10 cellular contexts compared by ENCODE assay signal in genomic region chr14:91374287-91374880, GRCh38. TPM values are rescaled to one million over a fixed set of nuclear protein-coding genes. Genes with fewer than 3 reads are reported as not detected.
DNase-seq lines count a peak whose midpoint lies in the region; ATAC-seq lines count a peak whose summit lies in the region.
"Had no signal": no experiment of that assay in that cellular context is flagged by ENCODE, and none has a peak within 500 bp of the region (broad histone marks: within the 10 kb centered on the region; RNA-seq: fewer than 3 reads in every experiment).

No MANE protein-coding gene starts in this region.

- H3K36me3 Mint-ChIP-seq in activated T-cell treated with anti-CD3 and anti-CD28 coated beads, Interleukin-2, amount 50 U/mL, for 72 hours (ENCODE audit: insufficient read depth in 2 of 2) = peaks cover 0 to 4% of the 10 kb centered on the region in 2 donors
- H3K36me3 Mint-ChIP-seq in central memory CD8-positive, alpha-beta T cell (ENCODE audit: insufficient read depth) = peaks cover 38% of the 10 kb centered on the region

- peak overlapping the region; percentile 64 for H3K27ac Mint-ChIP-seq in activated T-cell treated with anti-CD3 and anti-CD28 coated beads, Interleukin-2, amount 50 U/mL, for 72 hours
- H3K27ac Mint-ChIP-seq in central memory CD8-positive, alpha-beta T cell (ENCODE audit: low read depth) = peak overlapping the region; percentile 92
- peak overlapping the region; percentile 43 to 84 for H3K27ac Mint-ChIP-seq in stimulated activated naive CD8-positive, alpha-beta T cell treated with anti-CD3 and anti-CD28 coated beads, Interleukin-15, amount 100 ng/mL, for 72 hours

- peak overlapping the region; percentile 41 to 87 for H3K4me3 Mint-ChIP-seq in activated T-cell treated with anti-CD3 and anti-CD28 coated beads, Interleukin-2, amount 50 U/mL, for 72 hours
- peak overlapping the region; percentile 75 for H3K4me3 Mint-ChIP-seq in central memory CD8-positive, alpha-beta T cell
- peak overlapping the region; percentile 78 to 88 for H3K4me3 Mint-ChIP-seq in stimulated activated naive CD8-positive, alpha-beta T cell treated with anti-CD3 and anti-CD28 coated beads, Interleukin-15, amount 100 ng/mL, for 72 hours

- peak in 1 of 2 donors; percentile 12 for ATAC-seq in activated T-cell treated with anti-CD3 and anti-CD28 coated beads, Interleukin-2, amount 50 U/mL, for 72 hours (replicated peaks in 1 of 2)
- no peak for ATAC-seq in central memory CD8-positive, alpha-beta T cell (replicated peaks; ENCODE audit: extremely low read depth, poor library complexity, severe bottlenecking)
- peak; percentile 1 for ATAC-seq in stimulated activated naive CD8-positive, alpha-beta T cell treated with anti-CD3 and anti-CD28 coated beads, Interleukin-15, amount 100 ng/mL, for 72 hours
- no peak for ATAC-seq in GM19467 (IDR thresholded peaks at IDR 0.05; ENCODE audit: unreplicated experiment)

- H3K9me3 Mint-ChIP-seq in activated T-cell treated with anti-CD3 and anti-CD28 coated beads, Interleukin-2, amount 50 U/mL, for 72 hours = no peaks in the 10 kb centered on the region
- no peaks in the 10 kb centered on the region for H3K9me3 Mint-ChIP-seq in central memory CD8-positive, alpha-beta T cell
- no peaks in the 10 kb centered on the region for H3K9me3 Mint-ChIP-seq in stimulated activated naive CD8-positive, alpha-beta T cell treated with anti-CD3 and anti-CD28 coated beads, Interleukin-15, amount 100 ng/mL, for 72 hours

- DNase-seq in activated T-cell treated with anti-CD3 and anti-CD28 coated beads, Interleukin-2, amount 50 U/mL, for 72 hours = no peak
- DNase-seq in activated T-cell treated with anti-CD3 and anti-CD28 coated beads for 4 hours (no peak), NCI-H345 (lab: John Stamatoyannopoulos, UW) (peak; percentile 25), NCI-H1436 (lab: John Stamatoyannopoulos, UW) (no peak)
- DNase-seq in central memory CD8-positive, alpha-beta T cell (ENCODE audit: low spot score in 2 of 2) = no peak
- DNase-seq in stimulated activated naive CD8-positive, alpha-beta T cell treated with anti-CD3 and anti-CD28 coated beads, Interleukin-15, amount 100 ng/mL, for 72 hours = no peak
- DNase-seq in stimulated activated CD4-positive, alpha-beta T cell treated with anti-CD3 and anti-CD28 coated beads, Interleukin-4, amount 100 ng/mL, for 1 hour = no peak
- DNase-seq: foreskin melanocyte, midbrain had no signal

- no peaks in the 10 kb centered on the region for H3K27me3 Mint-ChIP-seq in activated T-cell treated with anti-CD3 and anti-CD28 coated beads, Interleukin-2, amount 50 U/mL, for 72 hours (ENCODE audit: low read depth)
- no peaks in the 10 kb centered on the region for H3K27me3 Mint-ChIP-seq in central memory CD8-positive, alpha-beta T cell
- no peaks in the 10 kb centered on the region for H3K27me3 Mint-ChIP-seq in stimulated activated naive CD8-positive, alpha-beta T cell treated with anti-CD3 and anti-CD28 coated beads, Interleukin-15, amount 100 ng/mL, for 72 hours

- peaks cover 100% of the 10 kb centered on the region for H3K4me1 Mint-ChIP-seq in activated T-cell treated with anti-CD3 and anti-CD28 coated beads, Interleukin-2, amount 50 U/mL, for 72 hours (ENCODE audit: low read depth)
- peaks cover 97% of the 10 kb centered on the region for H3K4me1 Mint-ChIP-seq in central memory CD8-positive, alpha-beta T cell
- peaks cover 100% of the 10 kb centered on the region for H3K4me1 Mint-ChIP-seq in stimulated activated naive CD8-positive, alpha-beta T cell treated with anti-CD3 and anti-CD28 coated beads, Interleukin-15, amount 100 ng/mL, for 72 hours

RNA-seq across cellular contexts. Expression of gene CCDC88C, which starts 43.2 kb away (rescaled TPM):
- 100 to 1,000 TPM; 103 to 111 TPM for total RNA-seq in activated T-cell treated with anti-CD3 and anti-CD28 coated beads, Interleukin-2, amount 50 U/mL, for 72 hours
